In genomic region chr6:111212625-111213024, GRCh38 we compare ENCODE assay signal across 25 cellular contexts.
"Had no signal": no experiment of that assay in that cellular context is flagged by ENCODE, and none has a peak within 500 bp of the region (broad histone marks: within the 10 kb centered on the region; RNA-seq: fewer than 3 reads in every experiment).

No MANE protein-coding gene starts in this region.

- H3K4me3 ChIP-seq: pancreas, prostate gland, right lobe of liver, sigmoid colon, smooth muscle cell, spleen, stomach, thoracic aorta, thyroid gland, tibial nerve, upper lobe of left lung, vagina had no signal

- DNase-seq: naive thymus-derived CD8-positive, alpha-beta T cell; nephron progenitor cell; nucleus accumbens; pancreas; right cardiac atrium; right lobe of liver; sigmoid colon; spleen; stimulated activated CD4-positive, alpha-beta T cell treated with anti-CD3 and anti-CD28 coated beads, Interleukin-12 subunit alpha, Interleukin-12 subunit beta, amount 100 ng/mL, for 4 hours; stimulated activated CD4-positive, alpha-beta T cell treated with anti-CD3 and anti-CD28 coated beads, Interleukin-2, amount 100 ng/mL, for 24 hours; stimulated activated CD4-positive, alpha-beta T cell treated with anti-CD3 and anti-CD28 coated beads, Interleukin-2, amount 100 ng/mL, for 48 hours; stimulated activated CD4-positive, alpha-beta T cell treated with anti-CD3 and anti-CD28 coated beads, Interleukin-4, amount 100 ng/mL, for 24 hours; stimulated activated naive B cell treated with anti-CD40 and anti-IgM and Interleukin-4, amounts not matched to agents 10 μg/mL and 1 μg/mL and 100 μg/mL, for 72 hours; stimulated activated naive CD4-positive, alpha-beta T cell treated with Interleukin-2 at 50 U/mL for 16 hours; stomach; trophoblast cell; upper lobe of left lung had no signal

- ATAC-seq: naive thymus-derived CD8-positive, alpha-beta T cell; right cardiac atrium; right lobe of liver; stimulated activated naive B cell treated with anti-CD40 and anti-IgM and Interleukin-4, amounts not matched to agents 10 μg/mL and 1 μg/mL and 100 μg/mL, for 72 hours had no signal

- H3K9me3 ChIP-seq: neutrophil, pancreas, prostate gland, right lobe of liver, sigmoid colon, spleen, stomach, thoracic aorta, thyroid gland, tibial nerve, upper lobe of left lung, vagina had no signal

- H3K36me3 ChIP-seq: neutrophil, pancreas, prostate gland, right lobe of liver, sigmoid colon, spleen, stomach, thoracic aorta, thyroid gland, tibial nerve, upper lobe of left lung, vagina had no signal

- FAIRE-seq: pancreas, urothelium cell line had no signal

- H3K4me2 ChIP-seq: smooth muscle cell had no signal

- H3K27ac ChIP-seq: neutrophil, pancreas, prostate gland, right lobe of liver, sigmoid colon, spleen, stomach, thoracic aorta, thyroid gland, tibial nerve, upper lobe of left lung, vagina had no signal

- H3K4me1 ChIP-seq: prostate gland, right lobe of liver, sigmoid colon, spleen, stomach, tibial nerve, upper lobe of left lung, vagina had no signal

- H3K27me3 ChIP-seq: neutrophil, pancreas, right lobe of liver, sigmoid colon, spleen, stomach, thyroid gland, tibial nerve, upper lobe of left lung, vagina had no signal
